Comparison of ENCODE assay signal across 19 cellular contexts in the genomic region with DNA sequence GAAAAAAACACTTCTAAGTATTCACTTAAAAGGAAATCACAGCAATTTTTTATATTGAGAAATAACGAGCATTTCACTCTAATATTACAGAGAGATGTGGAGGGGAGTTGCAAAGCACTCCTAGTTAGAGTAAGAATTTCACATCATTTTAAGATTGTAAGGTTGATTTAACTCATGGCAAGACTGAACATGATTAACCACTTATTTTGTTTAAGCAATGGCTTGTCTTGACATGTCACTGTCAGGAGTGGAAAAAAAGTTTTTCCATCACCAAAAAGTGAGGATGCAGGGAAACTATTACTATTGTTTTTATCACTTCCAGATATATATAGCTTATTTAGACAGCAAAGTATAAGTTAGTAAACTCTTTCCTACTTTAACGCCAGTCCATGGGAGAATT.
"Had no signal": no experiment of that assay in that cellular context is flagged by ENCODE, and none has a peak within 500 bp of the region (broad histone marks: within the 10 kb centered on the region; RNA-seq: fewer than 3 reads in every experiment).

No MANE protein-coding gene starts in this region.

- ATAC-seq: activated T-cell treated with anti-CD3 and anti-CD28 coated beads, Interleukin-2, amount 50 U/mL, for 4 hours; stimulated activated naive B cell treated with anti-CD40 and anti-IgM and Interleukin-4, amounts not matched to agents 10 μg/mL and 1 μg/mL and 100 μg/mL, for 72 hours had no signal

- H3K4me1 ChIP-seq: tibial artery had no signal

- H3K9me3 ChIP-seq: tibial artery had no signal

- H3K27ac ChIP-seq: tibial artery had no signal

- H3K4me3 ChIP-seq: lung, tibial artery had no signal

- FAIRE-seq: endothelial cell of umbilical vein, frontal cortex, keratinocyte, urothelium cell line had no signal

- H3K36me3 ChIP-seq: tibial artery had no signal

- DNase-seq: activated CD4-positive, alpha-beta T cell treated with anti-CD3 and anti-CD28 coated beads, Interleukin-2, amount 50 U/mL, for 1 hour; activated CD4-positive, CD25-positive, alpha-beta regulatory T cell treated with anti-CD3 and anti-CD28 coated beads, Interleukin-2, amount 50 U/mL, for 72 hours; activated CD8-positive, alpha-beta memory T cell treated with anti-CD3 and anti-CD28 coated beads, Interleukin-2, amount 50 U/mL, for 4 hours; activated naive CD4-positive, alpha-beta T cell treated with anti-CD3 and anti-CD28 coated beads, Interleukin-2, amount 10 ng/mL, durations not matched to agents 7 days and 5 days; activated T-cell treated with anti-CD3 and anti-CD28 coated beads, Interleukin-2, amount 50 U/mL, for 4 hours; aorta; cerebellar nuclear complex; effector CD8-positive, alpha-beta T cell; head of caudate nucleus; midbrain; nucleus accumbens; retina; stimulated activated naive B cell treated with anti-CD40 and anti-IgM and Interleukin-4, amounts not matched to agents 10 μg/mL and 1 μg/mL and 100 μg/mL, for 72 hours; tibial artery had no signal

- H3K27me3 ChIP-seq: tibial artery had no signal
